8 cellular contexts compared by ENCODE assay signal in genomic region chr19:7861619-7862412, GRCh38. TPM values are rescaled to one million over a fixed set of nuclear protein-coding genes. Genes with fewer than 3 reads are reported as not detected.
DNase-seq lines count a peak whose midpoint lies in the region; TF ChIP-seq lines count a peak whose summit lies in the region.

No MANE protein-coding gene starts in this region.

- H3K27ac ChIP-seq in H9 (ENCODE audit: insufficient read length, low read depth, low read length) (no peak overlapping the region), cingulate gyrus (ENCODE audit: low read depth, low read length) (peak overlapping the region; percentile 75)

- peaks cover 4% of the 10 kb centered on the region; the same call in 1 of the 2 replicates for H3K27me3 ChIP-seq in H9 (ENCODE audit: insufficient read depth, low read length)

- H2BK20ac ChIP-seq in H9 (ENCODE audit: low read depth, low read length, poor library complexity, severe bottlenecking): no peak overlapping the region

- in situ Hi-C loops in GM13976 (cut with MboI; ENCODE audit: low sequenced_read_pairs, unreplicated experiment): no loop called here

- H3K27ac Mint-ChIP-seq in H9 (0 out of 7 replicates have a peak overlapping the region, but pooled peaks of 1 of the 3 experiments have one; percentile 37), mesothelial cell of epicardium (no peak overlapping the region)

- no peak overlapping the region for H2AK5ac ChIP-seq in H9 (ENCODE audit: insufficient read length, low read length)

- H3T11ph ChIP-seq in H9 (ENCODE audit: low read length): no peak overlapping the region

- peak; percentile 9 for DNase-seq in 8988T
- DNase-seq in H9: peak; percentile 85
- DNase-seq in mesothelial cell of epicardium (ENCODE audit: low spot score in 2 of 2, unreplicated experiment in 2 of 2): peak in 1 of 2 experiments; percentile 59
- DNase-seq in SKM-1 treated with dmso at 0.1 percent for 144 hours (lab: John Stamatoyannopoulos, UW; ENCODE audit: unreplicated experiment): no peak
- DNase-seq in erythroblast (lab: John Stamatoyannopoulos, UW): no peak
- DNase-seq in NK-92 (lab: John Stamatoyannopoulos, UW; ENCODE audit: unreplicated experiment): no peak
- DNase-seq in GM13976 (ENCODE audit: low spot score): no peak

- H3K18ac ChIP-seq in H9 (ENCODE audit: insufficient read length, low read depth, low read length): peak overlapping the region; percentile 12

- no peak overlapping the region for H2BK12ac ChIP-seq in H9 (ENCODE audit: insufficient read length, low read depth, low read length)

- H3K9ac ChIP-seq in H9 (ENCODE audit: extremely low read depth, insufficient read length, low read length): no peak overlapping the region

- TF ChIP-seq CTCF in H9 (conservative IDR thresholded peaks at IDR 0.05) (peak; percentile 80), mesothelial cell of epicardium (IDR thresholded peaks at IDR 0.05; ENCODE audit: unreplicated experiment) (peak; percentile 36), GM13976 (IDR thresholded peaks at IDR 0.05; ENCODE audit: borderline replicate concordance, control extremely low read depth, extremely low read depth, insufficient read depth, missing control alignments) (no peak)

- H3K4me1 Mint-ChIP-seq in H9 (peaks cover 13 to 43% of the 10 kb centered on the region in 2 experiments), mesothelial cell of epicardium (peaks cover 13% of the 10 kb centered on the region)

- H3K4me1 ChIP-seq in H9 (ENCODE audit: insufficient read depth, low read length): no peaks in the 10 kb centered on the region; the same call in 1 of the 2 replicates

- no peak overlapping the region for H4K91ac ChIP-seq in H9 (ENCODE audit: insufficient read length, low read depth, low read length)

- H2BK120ac ChIP-seq in H9 (ENCODE audit: low read depth, low read length, poor library complexity, severe bottlenecking): no peak overlapping the region

- H2BK5ac ChIP-seq in H9 (ENCODE audit: insufficient read length, low read length): no peak overlapping the region

- peaks cover 5% of the 10 kb centered on the region for H4K20me1 ChIP-seq in H9 (ENCODE audit: control insufficient read depth, insufficient read depth, insufficient read length)

- no peaks in the 10 kb centered on the region for H3K9me3 ChIP-seq in H9 (ENCODE audit: control insufficient read depth, low read depth, low read length)

- no peaks in the 10 kb centered on the region for H3K79me2 ChIP-seq in H9 (ENCODE audit: insufficient read depth, low read length)

- no peak overlapping the region for H2BK15ac ChIP-seq in H9 (ENCODE audit: low read depth, low read length)

- H3K4ac ChIP-seq in H9 (ENCODE audit: low read depth, low read length): no peak overlapping the region; the same call in 1 of the 2 replicates

- H3K9me3 Mint-ChIP-seq in H9 (no peaks in the 10 kb centered on the region), mesothelial cell of epicardium (no peaks in the 10 kb centered on the region)

- no peak overlapping the region for H3K56ac ChIP-seq in H9 (ENCODE audit: insufficient read length, low read depth, low read length)

- peak overlapping the region; percentile 63 for H3K4me2 ChIP-seq in H9 (ENCODE audit: insufficient read depth, insufficient read length, low read length)

- H3K36me3 Mint-ChIP-seq in H9 (ENCODE audit: insufficient read depth in 1 of 3, low read depth in 3 of 3) (no peaks in the 10 kb centered on the region; a peak in 1 of 7 replicates), mesothelial cell of epicardium (no peaks in the 10 kb centered on the region)

- no peak overlapping the region for H3K23ac ChIP-seq in H9 (ENCODE audit: insufficient read length, low read depth, low read length)

- H3K27me3 Mint-ChIP-seq in H9 (ENCODE audit: low read depth): peaks cover 58% of the 10 kb centered on the region
- peaks cover 66% of the 10 kb centered on the region for H3K27me3 Mint-ChIP-seq in mesothelial cell of epicardium (ENCODE audit: low read depth)

- no peak for TF ChIP-seq POLR2A in erythroblast (IDR thresholded peaks at IDR 0.05; ENCODE audit: low read length)

- H4K5ac ChIP-seq in H9 (ENCODE audit: insufficient read length, low read depth, low read length): no peak overlapping the region

- peaks cover 15% of the 10 kb centered on the region for H3K23me2 ChIP-seq in H9 (ENCODE audit: insufficient read length, low read depth, low read length, poor library complexity, severe bottlenecking)

- H3K79me1 ChIP-seq in H9 (ENCODE audit: insufficient read depth, low read depth, low read length, poor library complexity, severe bottlenecking): no peaks in the 10 kb centered on the region

- H4K8ac ChIP-seq in H9 (replicated peaks; ENCODE audit: insufficient read length, low read depth, low read length): no peak overlapping the region

- H3K4me3 Mint-ChIP-seq in H9 (peak overlapping the region; percentile 62 to 85), mesothelial cell of epicardium (peak overlapping the region; percentile 68)

- no CpG with 5 or more reads among the region's 63 CpGs for WGBS in H9 (ENCODE audit: extremely low coverage, insufficient read length, low lambda C conversion rate)

- H2AFZ ChIP-seq in H9 (ENCODE audit: low read length): no peak overlapping the region

- peak overlapping the region; percentile 33; the same call in 1 of the 2 replicates for H3K14ac ChIP-seq in H9 (ENCODE audit: insufficient read depth, low read length)

RNA-seq across cellular contexts. Expression of gene PRR36, which starts 12.4 kb away (rescaled TPM):
- total RNA-seq in H9 (2021): 20.4 and 21.4 TPM in 2 replicates
- total RNA-seq in mesothelial cell of epicardium: 23.4 to 25.1 TPM (median 24.0 TPM) in 3 replicates

RNA-seq across cellular contexts. Expression of gene LRRC8E, which starts 26.5 kb away (rescaled TPM):
- total RNA-seq in H9 (2021): 4.6 and 4.8 TPM in 2 replicates
- 4.3 to 5.2 TPM (median 4.9 TPM) in 3 replicates for total RNA-seq in mesothelial cell of epicardium

RNA-seq across cellular contexts. Expression of gene EVI5L, which starts 31.8 kb away (rescaled TPM):
- total RNA-seq in H9 (2021) (7.1 and 7.8 TPM in 2 replicates), mesothelial cell of epicardium (18.5 to 21.7 TPM (median 19.5 TPM) in 3 replicates)

RNA-seq across cellular contexts. Expression of gene MAP2K7, which starts 41.9 kb away (rescaled TPM):
- 47.2 and 48.1 TPM in 2 replicates for total RNA-seq in H9 (2021)
- 52.1 to 55.6 TPM (median 52.2 TPM) in 3 replicates for total RNA-seq in mesothelial cell of epicardium

RNA-seq across cellular contexts. Expression of gene TGFBR3L, which starts 52.8 kb away (rescaled TPM):
- total RNA-seq in H9 (2021) (5.5 and 6.5 TPM in 2 replicates), mesothelial cell of epicardium (1.2 to 1.7 TPM (median 1.2 TPM) in 3 replicates)

Comparison
In these comparisons a context has a peak if more than half of its experiments do, and no peak if none do; other contexts are left out.
1. DNase-seq: peak in 8988T (single experiment) and H9 (single experiment); none in SKM-1 treated with dmso at 0.1 percent for 144 hours (single experiment), erythroblast (0 of 2), NK-92 (single experiment) and GM13976 (single experiment).